26 cellular contexts compared by ENCODE assay signal in genomic region chr13:107427531-107427930, GRCh38.
"Had no signal": no experiment of that assay in that cellular context is flagged by ENCODE, and none has a peak within 500 bp of the region (broad histone marks: within the 10 kb centered on the region; RNA-seq: fewer than 3 reads in every experiment).

No MANE protein-coding gene starts in this region.

- ATAC-seq: activated CD4-positive, alpha-beta T cell treated with anti-CD3 and anti-CD28 coated beads for 36 hours; activated CD8-positive, alpha-beta memory T cell treated with anti-CD3 and anti-CD28 coated beads, Interleukin-2, amount 10 ng/mL, durations not matched to agents 7 days and 5 days; activated CD8-positive, alpha-beta T cell treated with anti-CD3 and anti-CD28 coated beads, Interleukin-2, amount 10 ng/mL, durations not matched to agents 7 days and 5 days; activated naive CD8-positive, alpha-beta T cell treated with anti-CD3 and anti-CD28 coated beads, Interleukin-2, amount 50 U/mL, for 24 hours; body of pancreas; esophagus mucosa; heart left ventricle had no signal

- DNase-seq: activated CD4-positive, alpha-beta memory T cell treated with anti-CD3 and anti-CD28 coated beads for 36 hours; activated CD4-positive, alpha-beta T cell treated with anti-CD3 and anti-CD28 coated beads for 36 hours; activated CD4-positive, alpha-beta T cell treated with anti-CD3 and anti-CD28 coated beads, Interleukin-2, amount 10 ng/mL, durations not matched to agents 24 days and 14 days; activated CD4-positive, CD25-positive, alpha-beta regulatory T cell; activated CD4-positive, CD25-positive, alpha-beta regulatory T cell treated with anti-CD3 and anti-CD28 coated beads, Interleukin-2, amount 50 U/mL, for 72 hours; activated CD8-positive, alpha-beta memory T cell treated with anti-CD3 and anti-CD28 coated beads, Interleukin-2, amount 10 ng/mL, durations not matched to agents 7 days and 5 days; activated CD8-positive, alpha-beta memory T cell treated with anti-CD3 and anti-CD28 coated beads, Interleukin-2, amount 50 U/mL, for 4 hours; activated CD8-positive, alpha-beta T cell treated with anti-CD3 and anti-CD28 coated beads, Interleukin-2, amount 10 ng/mL, durations not matched to agents 7 days and 5 days; activated effector memory CD4-positive, alpha-beta T cell treated with anti-CD3 and anti-CD28 coated beads, Interleukin-2, amount 50 U/mL, for 16 hours; activated naive CD4-positive, alpha-beta T cell treated with anti-CD3 and anti-CD28 coated beads for 36 hours; activated naive CD8-positive, alpha-beta T cell treated with anti-CD3 and anti-CD28 coated beads for 36 hours; activated naive CD8-positive, alpha-beta T cell treated with anti-CD3 and anti-CD28 coated beads, Interleukin-2, amount 50 U/mL, for 24 hours; activated T-cell treated with anti-CD3 and anti-CD28 coated beads, Interleukin-2, amount 50 U/mL, for 1 hour; activated T-cell treated with anti-CD3 and anti-CD28 coated beads, Interleukin-2, amount 50 U/mL, for 48 hours; adrenal gland; amygdala; aorta; body of pancreas; caudate nucleus; cortex of kidney; effector CD8-positive, alpha-beta T cell; foreskin fibroblast; glutamatergic neuron; heart left ventricle; T-helper 2 cell had no signal
